ENCODE assay signal across 20 cellular contexts in the genomic region with DNA sequence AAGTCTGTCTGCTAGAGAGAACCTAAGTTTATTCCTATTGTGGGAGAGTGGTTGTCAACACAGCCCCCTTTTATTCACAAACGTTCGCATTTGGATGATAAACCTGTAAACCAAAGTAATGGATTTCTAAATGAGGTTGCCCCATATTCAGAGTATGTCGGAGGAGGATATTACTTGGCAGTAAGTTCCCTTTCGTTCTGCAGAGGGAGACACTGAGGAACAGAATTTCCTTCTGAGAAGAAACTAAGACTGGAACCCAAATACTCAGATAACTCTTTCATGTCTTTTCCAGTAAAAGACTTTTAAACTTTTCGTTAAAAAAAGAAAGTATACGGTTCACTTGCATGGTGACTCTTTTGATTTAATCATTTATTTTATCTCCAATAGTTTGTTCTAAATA.
DNase-seq lines count a peak whose midpoint lies in the region; ATAC-seq and TF ChIP-seq lines count a peak whose summit lies in the region.
"Had no signal": no experiment of that assay in that cellular context is flagged by ENCODE, and none has a peak within 500 bp of the region (broad histone marks: within the 10 kb centered on the region; RNA-seq: fewer than 3 reads in every experiment).

No MANE protein-coding gene starts in this region.

- no peaks in the 10 kb centered on the region for H3K9me3 ChIP-seq in PC-3 (ENCODE audit: low read length)
- H3K9me3 ChIP-seq: SJCRH30 had no signal

- H3K4me3 ChIP-seq in GM23338 (no peak overlapping the region), PC-3 (ENCODE audit: low read length) (no peak overlapping the region), epithelial cell of proximal tubule (ENCODE audit: low read depth, low read length) (no peak overlapping the region)
- H3K4me3 ChIP-seq: PC-9, SJCRH30 had no signal

- peak overlapping the region; percentile 90 for H3K27ac ChIP-seq in GM23338 (ENCODE audit: low read depth)
- H3K27ac ChIP-seq in PC-3 (ENCODE audit: low read length) = no peak overlapping the region
- H3K27ac ChIP-seq: C4-2B, PC-9, RWPE1, SJCRH30 had no signal

- H3K36me3 ChIP-seq in GM23338 (ENCODE audit: insufficient read depth) (no peaks in the 10 kb centered on the region), PC-3 (ENCODE audit: low read depth, low read length) (no peaks in the 10 kb centered on the region)
- H3K36me3 ChIP-seq: SJCRH30 had no signal

- peak overlapping the region; percentile 48 for H3K4me2 ChIP-seq in GM23338
- no peak overlapping the region for H3K4me2 ChIP-seq in PC-3 (ENCODE audit: low read length)
- H3K4me2 ChIP-seq: PC-9 had no signal

- H3K4me1 Mint-ChIP-seq in GM23338 (peaks cover 54% of the 10 kb centered on the region), osteocyte (ENCODE audit: unreplicated experiment) (peaks cover 4% of the 10 kb centered on the region)

- H3F3A ChIP-seq in GM23338 (replicated peaks; ENCODE audit: low read depth) (no peaks in the 10 kb centered on the region), PC-3 (ENCODE audit: low read length, unreplicated experiment) (no peaks in the 10 kb centered on the region)

- no peaks in the 10 kb centered on the region for H3K9me2 ChIP-seq in GM23338 (ENCODE audit: insufficient read depth)
- no peaks in the 10 kb centered on the region for H3K9me2 ChIP-seq in PC-3 (replicated peaks; ENCODE audit: low read length)

- CTCF ChIA-PET in PC-3 (lab: Charles Lee) = no interaction called here

- H3K79me2 ChIP-seq in GM23338 (replicated peaks; ENCODE audit: insufficient read depth) (no peaks in the 10 kb centered on the region), PC-3 (ENCODE audit: low read length) (no peaks in the 10 kb centered on the region)

- H3K4me1 ChIP-seq in GM23338 (ENCODE audit: insufficient read depth) (peaks cover 52% of the 10 kb centered on the region), PC-3 (ENCODE audit: insufficient read depth, low read length) (no peaks in the 10 kb centered on the region)
- H3K4me1 ChIP-seq: SJCRH30 had no signal

- DNase-seq in GM23338 (ENCODE audit: low spot score) (peak; percentile 61), PC-3 (peak; percentile 12), epithelial cell of proximal tubule (ENCODE audit: low read depth) (no peak), osteocyte (ENCODE audit: extremely low spot score, unreplicated experiment) (no peak), AG08396 (ENCODE audit: low spot score) (no peak)
- DNase-seq: KBM-7, NCI-H1105 treated with DMSO at 0.1 percent for 48 hours, NCI-H1694, NCI-H2227 treated with DMSO at 0.1 percent for 48 hours, NCI-H510A treated with DMSO at 0.1 percent for 48 hours, NCI-H774, PC-9, SJCRH30, SW 1271 had no signal

- TF ChIP-seq CTCF in GM23338 (conservative IDR thresholded peaks at IDR 0.05; ENCODE audit: low read depth in 2 of 2) = peak; percentile 50 to 60
- TF ChIP-seq CTCF in PC-3 (conservative IDR thresholded peaks at IDR 0.05; ENCODE audit: low read depth, low read length) = no peak
- TF ChIP-seq CTCF in epithelial cell of proximal tubule (conservative IDR thresholded peaks at IDR 0.05; ENCODE audit: low read depth, low read length) = peak; percentile 19
- peak; percentile 7 for TF ChIP-seq CTCF in osteocyte (IDR thresholded peaks at IDR 0.05)

- no peaks in the 10 kb centered on the region for H3K9me3 Mint-ChIP-seq in GM23338
- no peaks in the 10 kb centered on the region for H3K9me3 Mint-ChIP-seq in osteocyte (ENCODE audit: unreplicated experiment)

- H3K4me3 Mint-ChIP-seq in GM23338 (no peak overlapping the region), osteocyte (ENCODE audit: unreplicated experiment) (no peak overlapping the region)

- H3K27ac Mint-ChIP-seq in GM23338 (peak overlapping the region; percentile 86), osteocyte (ENCODE audit: unreplicated experiment) (no peak overlapping the region)

- BruUV-seq in PC-3 (replicated peaks; lab: Mats Ljungman, UMichigan) = no TSS peak

- POLR2A ChIA-PET in PC-3 (lab: Charles Lee; ENCODE audit: unreplicated experiment) = no interaction called here

- H3K36me3 Mint-ChIP-seq in GM23338 (ENCODE audit: low read depth) = no peaks in the 10 kb centered on the region
- H3K36me3 Mint-ChIP-seq in osteocyte (ENCODE audit: unreplicated experiment) = no peaks in the 10 kb centered on the region

- H4K20me1 ChIP-seq in GM23338 (replicated peaks; ENCODE audit: insufficient read depth) (no peaks in the 10 kb centered on the region), PC-3 (ENCODE audit: low read length) (no peaks in the 10 kb centered on the region)

- H3K9ac ChIP-seq in PC-3 (ENCODE audit: low read length) = no peak overlapping the region

- ATAC-seq in GM23338 (peak; percentile 5; the same call in 1 of the 3 replicates), PC-3 (no peak), HG03565 (IDR thresholded peaks at IDR 0.05; ENCODE audit: unreplicated experiment) (no peak), GM21526 (IDR thresholded peaks at IDR 0.05; ENCODE audit: low FRiP score, unreplicated experiment) (no peak)
- ATAC-seq: HCT116, HepG2 had no signal

- H3K27me3 Mint-ChIP-seq in GM23338 (ENCODE audit: insufficient read depth, low read depth, poor library complexity) (no peaks in the 10 kb centered on the region), osteocyte (ENCODE audit: unreplicated experiment) (peaks cover 5% of the 10 kb centered on the region)

- H2AFZ ChIP-seq in GM23338 (no peak overlapping the region), PC-3 (ENCODE audit: low read length) (no peak overlapping the region)
- H2AFZ ChIP-seq: PC-9 had no signal

- H3K27me3 ChIP-seq in GM23338 (ENCODE audit: insufficient read depth) = no peaks in the 10 kb centered on the region
- peaks cover 60% of the 10 kb centered on the region for H3K27me3 ChIP-seq in PC-3 (ENCODE audit: low read length)
- H3K27me3 ChIP-seq: SJCRH30 had no signal

- intact Hi-C loops in PC-3 (cut with micrococcal nuclease) = no loop called here

TF ChIP-seq in GM23338, 12 proteins besides CTCF, POLR2A, EP300 and RAD21:
- TF ChIP-seq, protein P1, sequence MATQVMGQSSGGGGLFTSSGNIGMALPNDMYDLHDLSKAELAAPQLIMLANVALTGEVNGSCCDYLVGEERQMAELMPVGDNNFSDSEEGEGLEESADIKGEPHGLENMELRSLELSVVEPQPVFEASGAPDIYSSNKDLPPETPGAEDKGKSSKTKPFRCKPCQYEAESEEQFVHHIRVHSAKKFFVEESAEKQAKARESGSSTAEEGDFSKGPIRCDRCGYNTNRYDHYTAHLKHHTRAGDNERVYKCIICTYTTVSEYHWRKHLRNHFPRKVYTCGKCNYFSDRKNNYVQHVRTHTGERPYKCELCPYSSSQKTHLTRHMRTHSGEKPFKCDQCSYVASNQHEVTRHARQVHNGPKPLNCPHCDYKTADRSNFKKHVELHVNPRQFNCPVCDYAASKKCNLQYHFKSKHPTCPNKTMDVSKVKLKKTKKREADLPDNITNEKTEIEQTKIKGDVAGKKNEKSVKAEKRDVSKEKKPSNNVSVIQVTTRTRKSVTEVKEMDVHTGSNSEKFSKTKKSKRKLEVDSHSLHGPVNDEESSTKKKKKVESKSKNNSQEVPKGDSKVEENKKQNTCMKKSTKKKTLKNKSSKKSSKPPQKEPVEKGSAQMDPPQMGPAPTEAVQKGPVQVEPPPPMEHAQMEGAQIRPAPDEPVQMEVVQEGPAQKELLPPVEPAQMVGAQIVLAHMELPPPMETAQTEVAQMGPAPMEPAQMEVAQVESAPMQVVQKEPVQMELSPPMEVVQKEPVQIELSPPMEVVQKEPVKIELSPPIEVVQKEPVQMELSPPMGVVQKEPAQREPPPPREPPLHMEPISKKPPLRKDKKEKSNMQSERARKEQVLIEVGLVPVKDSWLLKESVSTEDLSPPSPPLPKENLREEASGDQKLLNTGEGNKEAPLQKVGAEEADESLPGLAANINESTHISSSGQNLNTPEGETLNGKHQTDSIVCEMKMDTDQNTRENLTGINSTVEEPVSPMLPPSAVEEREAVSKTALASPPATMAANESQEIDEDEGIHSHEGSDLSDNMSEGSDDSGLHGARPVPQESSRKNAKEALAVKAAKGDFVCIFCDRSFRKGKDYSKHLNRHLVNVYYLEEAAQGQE (IDR thresholded peaks at IDR 0.05; ENCODE audit: unreplicated experiment) = no peak
- TF ChIP-seq ZNF114 (CRISPR knock-in tag; IDR thresholded peaks at IDR 0.05) (no peak), CREB1 (CRISPR knock-in tag; IDR thresholded peaks at IDR 0.05; ENCODE audit: low read depth) (no peak), EZH2phosphoT487 (IDR thresholded peaks at IDR 0.05; ENCODE audit: unreplicated experiment) (no peak)
TF ChIP-seq in GM23338: peak in this region for 0.

Comparison
In these comparisons a context has a peak if more than half of its experiments do, and no peak if none do; other contexts are left out.
1. DNase-seq: peak in GM23338 (single experiment) and PC-3 (single experiment); none in epithelial cell of proximal tubule (single experiment), osteocyte (single experiment) and AG08396 (single experiment).